ENCODE assay signal across 1 cellular context in the genomic region with DNA sequence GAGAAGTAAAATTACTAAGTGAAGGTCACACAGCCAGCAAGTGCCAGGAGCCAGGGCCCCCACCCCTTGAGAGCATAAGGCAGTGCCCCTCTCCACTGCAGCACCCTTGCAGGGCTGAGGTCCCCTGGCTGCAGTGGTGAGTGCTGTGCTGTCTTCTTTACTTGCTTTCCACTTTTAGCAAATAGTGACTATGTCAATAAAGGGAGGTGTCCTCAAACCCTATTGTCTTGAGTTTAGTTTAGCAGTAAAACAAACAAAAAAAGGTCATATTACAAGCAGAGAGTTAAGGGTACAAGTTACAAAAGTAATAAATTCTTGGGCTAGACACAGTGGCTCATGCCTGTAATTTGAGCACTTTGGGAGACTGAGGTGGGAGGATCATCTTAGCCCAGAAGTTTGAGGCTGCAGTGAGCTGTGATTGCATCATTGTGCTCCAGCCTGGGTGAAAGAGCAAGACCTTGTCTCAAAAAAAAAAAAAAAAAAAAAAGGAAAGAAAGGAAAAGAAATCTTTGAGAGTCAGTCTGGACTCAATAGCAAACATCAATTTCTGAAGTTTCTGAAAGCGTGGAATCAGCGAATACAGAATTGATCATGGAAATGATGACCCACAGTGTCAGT.
TF ChIP-seq lines count a peak whose summit lies in the region.

No MANE protein-coding gene starts in this region.

TF ChIP-seq in HepG2, 621 proteins besides CTCF, POLR2A, EP300 and RAD21 (continued from another document and continues in another):
- TF ChIP-seq SOX6 (IDR thresholded peaks at IDR 0.05) (no peak), SOX6 (CRISPR knock-in tag; IDR thresholded peaks at IDR 0.05) (peak; percentile 100), ZNF792 (CRISPR knock-in tag; IDR thresholded peaks at IDR 0.05) (no peak), ZNF205 (CRISPR knock-in tag; IDR thresholded peaks at IDR 0.05) (no peak; the same call in 1 of the 2 replicates), ZNF501 (CRISPR knock-in tag; IDR thresholded peaks at IDR 0.05) (no peak), HNRNPH1 (optimal IDR thresholded peaks at IDR 0.05; ENCODE audit: low read depth, low read length) (no peak), ZNF777 (CRISPR knock-in tag; IDR thresholded peaks at IDR 0.05) (no peak), ZNF7 (CRISPR knock-in tag; IDR thresholded peaks at IDR 0.05) (no peak), ZFP37 (CRISPR knock-in tag; IDR thresholded peaks at IDR 0.05; ENCODE audit: borderline replicate concordance) (no peak), JUNB (CRISPR knock-in tag; IDR thresholded peaks at IDR 0.05; ENCODE audit: borderline replicate concordance) (no peak), ZC3H4 (CRISPR knock-in tag; IDR thresholded peaks at IDR 0.05; ENCODE audit: borderline replicate concordance) (no peak), ZNF678 (CRISPR knock-in tag; IDR thresholded peaks at IDR 0.05) (no peak), ZFP36L2 (CRISPR knock-in tag; IDR thresholded peaks at IDR 0.05) (no peak), ZNF496 (CRISPR knock-in tag; IDR thresholded peaks at IDR 0.05; ENCODE audit: insufficient replicate concordance) (no peak), PHF20 (CRISPR knock-in tag; IDR thresholded peaks at IDR 0.05) (no peak), ZNF546 (CRISPR knock-in tag; conservative IDR thresholded peaks at IDR 0.05) (no peak), KDM4B (CRISPR knock-in tag; IDR thresholded peaks at IDR 0.05) (0 out of 2 replicates have a peak, but pooled peaks have one; percentile 18), ZNF547 (CRISPR knock-in tag; IDR thresholded peaks at IDR 0.05) (no peak), SNRNP70 (IDR thresholded peaks at IDR 0.05; ENCODE audit: low read depth, low read length) (no peak), NR2F6 (IDR thresholded peaks at IDR 0.05) (peak; percentile 75), NR2F6 (CRISPR knock-in tag; IDR thresholded peaks at IDR 0.05) (peak; percentile 74), XRCC5 (optimal IDR thresholded peaks at IDR 0.05; ENCODE audit: low read length) (no peak), FOXC1 (CRISPR knock-in tag; IDR thresholded peaks at IDR 0.05; ENCODE audit: borderline replicate concordance) (no peak), SP4 (CRISPR knock-in tag; IDR thresholded peaks at IDR 0.05) (no peak), ZNF616 (CRISPR knock-in tag; IDR thresholded peaks at IDR 0.05; ENCODE audit: low read depth) (no peak), ZNF724P (CRISPR knock-in tag; IDR thresholded peaks at IDR 0.05; ENCODE audit: borderline replicate concordance) (no peak), PLRG1 (conservative IDR thresholded peaks at IDR 0.05) (no peak), ZNF333 (CRISPR knock-in tag; IDR thresholded peaks at IDR 0.05; ENCODE audit: borderline replicate concordance) (no peak), RAD51 (IDR thresholded peaks at IDR 0.05; ENCODE audit: borderline replicate concordance) (no peak), ZNF816 (CRISPR knock-in tag; IDR thresholded peaks at IDR 0.05; ENCODE audit: borderline replicate concordance) (no peak), ZNF709 (CRISPR knock-in tag; IDR thresholded peaks at IDR 0.05) (no peak), STAG1 (CRISPR knock-in tag; IDR thresholded peaks at IDR 0.05) (peak; percentile 21; the same call in 1 of the 2 replicates)
- TF ChIP-seq, protein P1, sequence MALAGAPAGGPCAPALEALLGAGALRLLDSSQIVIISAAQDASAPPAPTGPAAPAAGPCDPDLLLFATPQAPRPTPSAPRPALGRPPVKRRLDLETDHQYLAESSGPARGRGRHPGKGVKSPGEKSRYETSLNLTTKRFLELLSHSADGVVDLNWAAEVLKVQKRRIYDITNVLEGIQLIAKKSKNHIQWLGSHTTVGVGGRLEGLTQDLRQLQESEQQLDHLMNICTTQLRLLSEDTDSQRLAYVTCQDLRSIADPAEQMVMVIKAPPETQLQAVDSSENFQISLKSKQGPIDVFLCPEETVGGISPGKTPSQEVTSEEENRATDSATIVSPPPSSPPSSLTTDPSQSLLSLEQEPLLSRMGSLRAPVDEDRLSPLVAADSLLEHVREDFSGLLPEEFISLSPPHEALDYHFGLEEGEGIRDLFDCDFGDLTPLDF (CRISPR knock-in tag; IDR thresholded peaks at IDR 0.05), result no peak
- TF ChIP-seq, protein P2, sequence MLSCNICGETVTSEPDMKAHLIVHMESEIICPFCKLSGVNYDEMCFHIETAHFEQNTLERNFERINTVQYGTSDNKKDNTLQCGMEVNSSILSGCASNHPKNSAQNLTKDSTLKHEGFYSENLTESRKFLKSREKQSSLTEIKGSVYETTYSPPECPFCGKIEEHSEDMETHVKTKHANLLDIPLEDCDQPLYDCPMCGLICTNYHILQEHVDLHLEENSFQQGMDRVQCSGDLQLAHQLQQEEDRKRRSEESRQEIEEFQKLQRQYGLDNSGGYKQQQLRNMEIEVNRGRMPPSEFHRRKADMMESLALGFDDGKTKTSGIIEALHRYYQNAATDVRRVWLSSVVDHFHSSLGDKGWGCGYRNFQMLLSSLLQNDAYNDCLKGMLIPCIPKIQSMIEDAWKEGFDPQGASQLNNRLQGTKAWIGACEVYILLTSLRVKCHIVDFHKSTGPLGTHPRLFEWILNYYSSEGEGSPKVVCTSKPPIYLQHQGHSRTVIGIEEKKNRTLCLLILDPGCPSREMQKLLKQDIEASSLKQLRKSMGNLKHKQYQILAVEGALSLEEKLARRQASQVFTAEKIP (CRISPR knock-in tag; IDR thresholded peaks at IDR 0.05; ENCODE audit: borderline replicate concordance), result no peak
- TF ChIP-seq, protein P3, sequence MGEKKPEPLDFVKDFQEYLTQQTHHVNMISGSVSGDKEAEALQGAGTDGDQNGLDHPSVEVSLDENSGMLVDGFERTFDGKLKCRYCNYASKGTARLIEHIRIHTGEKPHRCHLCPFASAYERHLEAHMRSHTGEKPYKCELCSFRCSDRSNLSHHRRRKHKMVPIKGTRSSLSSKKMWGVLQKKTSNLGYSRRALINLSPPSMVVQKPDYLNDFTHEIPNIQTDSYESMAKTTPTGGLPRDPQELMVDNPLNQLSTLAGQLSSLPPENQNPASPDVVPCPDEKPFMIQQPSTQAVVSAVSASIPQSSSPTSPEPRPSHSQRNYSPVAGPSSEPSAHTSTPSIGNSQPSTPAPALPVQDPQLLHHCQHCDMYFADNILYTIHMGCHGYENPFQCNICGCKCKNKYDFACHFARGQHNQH (CRISPR knock-in tag; IDR thresholded peaks at IDR 0.05), result peak; percentile 53; the same call in 1 of the 2 replicates
- TF ChIP-seq, protein P4, sequence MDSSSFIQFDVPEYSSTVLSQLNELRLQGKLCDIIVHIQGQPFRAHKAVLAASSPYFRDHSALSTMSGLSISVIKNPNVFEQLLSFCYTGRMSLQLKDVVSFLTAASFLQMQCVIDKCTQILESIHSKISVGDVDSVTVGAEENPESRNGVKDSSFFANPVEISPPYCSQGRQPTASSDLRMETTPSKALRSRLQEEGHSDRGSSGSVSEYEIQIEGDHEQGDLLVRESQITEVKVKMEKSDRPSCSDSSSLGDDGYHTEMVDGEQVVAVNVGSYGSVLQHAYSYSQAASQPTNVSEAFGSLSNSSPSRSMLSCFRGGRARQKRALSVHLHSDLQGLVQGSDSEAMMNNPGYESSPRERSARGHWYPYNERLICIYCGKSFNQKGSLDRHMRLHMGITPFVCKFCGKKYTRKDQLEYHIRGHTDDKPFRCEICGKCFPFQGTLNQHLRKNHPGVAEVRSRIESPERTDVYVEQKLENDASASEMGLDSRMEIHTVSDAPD (CRISPR knock-in tag; IDR thresholded peaks at IDR 0.05), result no peak
- TF ChIP-seq, protein P5, sequence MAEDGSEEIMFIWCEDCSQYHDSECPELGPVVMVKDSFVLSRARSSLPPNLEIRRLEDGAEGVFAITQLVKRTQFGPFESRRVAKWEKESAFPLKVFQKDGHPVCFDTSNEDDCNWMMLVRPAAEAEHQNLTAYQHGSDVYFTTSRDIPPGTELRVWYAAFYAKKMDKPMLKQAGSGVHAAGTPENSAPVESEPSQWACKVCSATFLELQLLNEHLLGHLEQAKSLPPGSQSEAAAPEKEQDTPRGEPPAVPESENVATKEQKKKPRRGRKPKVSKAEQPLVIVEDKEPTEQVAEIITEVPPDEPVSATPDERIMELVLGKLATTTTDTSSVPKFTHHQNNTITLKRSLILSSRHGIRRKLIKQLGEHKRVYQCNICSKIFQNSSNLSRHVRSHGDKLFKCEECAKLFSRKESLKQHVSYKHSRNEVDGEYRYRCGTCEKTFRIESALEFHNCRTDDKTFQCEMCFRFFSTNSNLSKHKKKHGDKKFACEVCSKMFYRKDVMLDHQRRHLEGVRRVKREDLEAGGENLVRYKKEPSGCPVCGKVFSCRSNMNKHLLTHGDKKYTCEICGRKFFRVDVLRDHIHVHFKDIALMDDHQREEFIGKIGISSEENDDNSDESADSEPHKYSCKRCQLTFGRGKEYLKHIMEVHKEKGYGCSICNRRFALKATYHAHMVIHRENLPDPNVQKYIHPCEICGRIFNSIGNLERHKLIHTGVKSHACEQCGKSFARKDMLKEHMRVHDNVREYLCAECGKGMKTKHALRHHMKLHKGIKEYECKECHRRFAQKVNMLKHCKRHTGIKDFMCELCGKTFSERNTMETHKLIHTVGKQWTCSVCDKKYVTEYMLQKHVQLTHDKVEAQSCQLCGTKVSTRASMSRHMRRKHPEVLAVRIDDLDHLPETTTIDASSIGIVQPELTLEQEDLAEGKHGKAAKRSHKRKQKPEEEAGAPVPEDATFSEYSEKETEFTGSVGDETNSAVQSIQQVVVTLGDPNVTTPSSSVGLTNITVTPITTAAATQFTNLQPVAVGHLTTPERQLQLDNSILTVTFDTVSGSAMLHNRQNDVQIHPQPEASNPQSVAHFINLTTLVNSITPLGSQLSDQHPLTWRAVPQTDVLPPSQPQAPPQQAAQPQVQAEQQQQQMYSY (CRISPR knock-in tag; IDR thresholded peaks at IDR 0.05), result no peak
- TF ChIP-seq, protein P6, sequence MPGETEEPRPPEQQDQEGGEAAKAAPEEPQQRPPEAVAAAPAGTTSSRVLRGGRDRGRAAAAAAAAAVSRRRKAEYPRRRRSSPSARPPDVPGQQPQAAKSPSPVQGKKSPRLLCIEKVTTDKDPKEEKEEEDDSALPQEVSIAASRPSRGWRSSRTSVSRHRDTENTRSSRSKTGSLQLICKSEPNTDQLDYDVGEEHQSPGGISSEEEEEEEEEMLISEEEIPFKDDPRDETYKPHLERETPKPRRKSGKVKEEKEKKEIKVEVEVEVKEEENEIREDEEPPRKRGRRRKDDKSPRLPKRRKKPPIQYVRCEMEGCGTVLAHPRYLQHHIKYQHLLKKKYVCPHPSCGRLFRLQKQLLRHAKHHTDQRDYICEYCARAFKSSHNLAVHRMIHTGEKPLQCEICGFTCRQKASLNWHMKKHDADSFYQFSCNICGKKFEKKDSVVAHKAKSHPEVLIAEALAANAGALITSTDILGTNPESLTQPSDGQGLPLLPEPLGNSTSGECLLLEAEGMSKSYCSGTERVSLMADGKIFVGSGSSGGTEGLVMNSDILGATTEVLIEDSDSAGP (CRISPR knock-in tag; IDR thresholded peaks at IDR 0.05; ENCODE audit: borderline replicate concordance), result no peak
- TF ChIP-seq, protein P7, sequence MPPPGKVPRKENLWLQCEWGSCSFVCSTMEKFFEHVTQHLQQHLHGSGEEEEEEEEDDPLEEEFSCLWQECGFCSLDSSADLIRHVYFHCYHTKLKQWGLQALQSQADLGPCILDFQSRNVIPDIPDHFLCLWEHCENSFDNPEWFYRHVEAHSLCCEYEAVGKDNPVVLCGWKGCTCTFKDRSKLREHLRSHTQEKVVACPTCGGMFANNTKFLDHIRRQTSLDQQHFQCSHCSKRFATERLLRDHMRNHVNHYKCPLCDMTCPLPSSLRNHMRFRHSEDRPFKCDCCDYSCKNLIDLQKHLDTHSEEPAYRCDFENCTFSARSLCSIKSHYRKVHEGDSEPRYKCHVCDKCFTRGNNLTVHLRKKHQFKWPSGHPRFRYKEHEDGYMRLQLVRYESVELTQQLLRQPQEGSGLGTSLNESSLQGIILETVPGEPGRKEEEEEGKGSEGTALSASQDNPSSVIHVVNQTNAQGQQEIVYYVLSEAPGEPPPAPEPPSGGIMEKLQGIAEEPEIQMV (CRISPR knock-in tag; IDR thresholded peaks at IDR 0.05; ENCODE audit: low read depth), result no peak
- TF ChIP-seq, protein P8, sequence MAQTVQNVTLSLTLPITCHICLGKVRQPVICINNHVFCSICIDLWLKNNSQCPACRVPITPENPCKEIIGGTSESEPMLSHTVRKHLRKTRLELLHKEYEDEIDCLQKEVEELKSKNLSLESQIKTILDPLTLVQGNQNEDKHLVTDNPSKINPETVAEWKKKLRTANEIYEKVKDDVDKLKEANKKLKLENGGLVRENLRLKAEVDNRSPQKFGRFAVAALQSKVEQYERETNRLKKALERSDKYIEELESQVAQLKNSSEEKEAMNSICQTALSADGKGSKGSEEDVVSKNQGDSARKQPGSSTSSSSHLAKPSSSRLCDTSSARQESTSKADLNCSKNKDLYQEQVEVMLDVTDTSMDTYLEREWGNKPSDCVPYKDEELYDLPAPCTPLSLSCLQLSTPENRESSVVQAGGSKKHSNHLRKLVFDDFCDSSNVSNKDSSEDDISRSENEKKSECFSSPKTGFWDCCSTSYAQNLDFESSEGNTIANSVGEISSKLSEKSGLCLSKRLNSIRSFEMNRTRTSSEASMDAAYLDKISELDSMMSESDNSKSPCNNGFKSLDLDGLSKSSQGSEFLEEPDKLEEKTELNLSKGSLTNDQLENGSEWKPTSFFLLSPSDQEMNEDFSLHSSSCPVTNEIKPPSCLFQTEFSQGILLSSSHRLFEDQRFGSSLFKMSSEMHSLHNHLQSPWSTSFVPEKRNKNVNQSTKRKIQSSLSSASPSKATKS (CRISPR knock-in tag; IDR thresholded peaks at IDR 0.05), result no peak
- TF ChIP-seq, protein P9, sequence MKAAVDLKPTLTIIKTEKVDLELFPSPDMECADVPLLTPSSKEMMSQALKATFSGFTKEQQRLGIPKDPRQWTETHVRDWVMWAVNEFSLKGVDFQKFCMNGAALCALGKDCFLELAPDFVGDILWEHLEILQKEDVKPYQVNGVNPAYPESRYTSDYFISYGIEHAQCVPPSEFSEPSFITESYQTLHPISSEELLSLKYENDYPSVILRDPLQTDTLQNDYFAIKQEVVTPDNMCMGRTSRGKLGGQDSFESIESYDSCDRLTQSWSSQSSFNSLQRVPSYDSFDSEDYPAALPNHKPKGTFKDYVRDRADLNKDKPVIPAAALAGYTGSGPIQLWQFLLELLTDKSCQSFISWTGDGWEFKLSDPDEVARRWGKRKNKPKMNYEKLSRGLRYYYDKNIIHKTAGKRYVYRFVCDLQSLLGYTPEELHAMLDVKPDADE (CRISPR knock-in tag; IDR thresholded peaks at IDR 0.05), result no peak
- TF ChIP-seq, protein P10, sequence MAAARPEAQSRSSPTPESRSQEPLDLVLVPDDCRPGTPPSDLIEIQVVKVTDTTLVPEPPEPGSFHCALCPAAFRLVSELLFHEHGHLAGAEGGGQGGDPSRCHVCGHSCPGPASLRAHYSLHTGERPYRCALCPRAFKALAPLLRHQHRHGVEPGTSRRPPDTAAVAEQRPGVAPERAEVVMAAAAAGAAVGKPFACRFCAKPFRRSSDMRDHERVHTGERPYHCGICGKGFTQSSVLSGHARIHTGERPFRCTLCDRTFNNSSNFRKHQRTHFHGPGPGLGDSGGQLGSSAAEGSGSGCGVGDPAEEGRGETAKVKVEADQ (CRISPR knock-in tag; IDR thresholded peaks at IDR 0.05; ENCODE audit: borderline replicate concordance), result no peak
